ENCODE assay signal across 10 cellular contexts in the genomic region with DNA sequence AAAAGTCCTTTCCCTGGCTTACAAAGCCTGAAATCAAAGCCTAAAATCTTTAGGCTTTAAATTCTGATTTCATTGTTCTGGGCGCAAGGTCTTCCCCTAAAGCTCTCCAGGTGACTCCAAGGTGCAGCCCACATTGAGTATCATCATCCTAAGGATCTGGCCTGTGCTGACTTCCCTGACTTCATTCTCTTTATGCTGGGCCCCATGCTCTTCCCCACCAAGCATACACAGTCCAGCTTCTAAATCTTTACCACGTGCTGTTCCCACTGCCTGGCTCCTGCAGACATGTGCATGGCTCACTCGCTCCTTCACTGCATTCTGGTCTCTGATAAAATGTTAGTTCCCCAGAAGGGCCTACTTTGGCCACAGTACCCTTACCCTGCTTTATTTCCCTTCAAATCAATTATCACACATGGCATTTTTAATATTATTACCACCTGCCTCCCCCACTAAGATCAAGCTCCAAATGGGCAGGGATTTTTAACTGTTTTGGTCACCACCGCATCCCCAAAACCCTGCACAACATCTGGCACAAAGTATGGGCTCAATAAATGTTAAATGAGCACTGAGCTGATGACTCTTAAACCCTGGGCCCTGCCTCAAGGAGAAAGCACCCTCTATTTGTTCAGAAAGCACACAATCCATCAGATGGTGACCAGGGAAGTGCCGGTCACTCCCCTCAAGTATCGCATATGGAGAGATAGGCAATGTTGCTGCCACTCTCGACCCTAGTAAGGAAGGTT. TPM values are rescaled to one million over a fixed set of nuclear protein-coding genes. Genes with fewer than 3 reads are reported as not detected.
DNase-seq lines count a peak whose midpoint lies in the region; ATAC-seq and TF ChIP-seq lines count a peak whose summit lies in the region.
"Had no signal": no experiment of that assay in that cellular context is flagged by ENCODE, and none has a peak within 500 bp of the region (broad histone marks: within the 10 kb centered on the region; RNA-seq: fewer than 3 reads in every experiment).

No MANE protein-coding gene starts in this region.

- TF ChIP-seq POLR2A in IMR-90 (IDR thresholded peaks at IDR 0.05; ENCODE audit: low read depth, low read length) = no peak

- peaks cover 5% of the 10 kb centered on the region; the same call in 1 of the 2 replicates for H3K9me1 ChIP-seq in IMR-90 (ENCODE audit: insufficient read depth, low read length)

- no peaks in the 10 kb centered on the region for H3K27me3 Mint-ChIP-seq in CD4-positive, alpha-beta T cell
- H3K27me3 Mint-ChIP-seq in activated naive CD8-positive, alpha-beta T cell treated with anti-CD3 and anti-CD28 coated beads for 36 hours = no peaks in the 10 kb centered on the region
- H3K27me3 Mint-ChIP-seq in nephron progenitor cell (ENCODE audit: low read depth, poor library complexity) = peaks cover 3% of the 10 kb centered on the region

- peak overlapping the region; percentile 22; the same call in 1 of the 2 replicates for H3K9ac ChIP-seq in IMR-90 (ENCODE audit: low read depth, low read length)

- H3K36me3 ChIP-seq in IMR-90 (ENCODE audit: control insufficient read depth, insufficient read depth, low read length) = peaks cover 16% of the 10 kb centered on the region

- H3K4me3 Mint-ChIP-seq in CD4-positive, alpha-beta T cell = peak overlapping the region; percentile 27
- peak overlapping the region; percentile 37 for H3K4me3 Mint-ChIP-seq in activated naive CD8-positive, alpha-beta T cell treated with anti-CD3 and anti-CD28 coated beads for 36 hours
- H3K4me3 Mint-ChIP-seq in nephron progenitor cell = peak overlapping the region; percentile 1

- peaks cover 44% of the 10 kb centered on the region for H3K36me3 Mint-ChIP-seq in CD4-positive, alpha-beta T cell (ENCODE audit: low read depth)
- H3K36me3 Mint-ChIP-seq in activated naive CD8-positive, alpha-beta T cell treated with anti-CD3 and anti-CD28 coated beads for 36 hours = peaks cover 45% of the 10 kb centered on the region
- peaks cover 14% of the 10 kb centered on the region for H3K36me3 Mint-ChIP-seq in nephron progenitor cell (ENCODE audit: low read depth)

- dilution Hi-C loops in IMR-90 (cut with HindIII; ENCODE audit: low sequenced_read_pairs, unreplicated experiment) = no loop called here

- H3K4me3 ChIP-seq in IMR-90 (ENCODE audit: insufficient read depth, low read depth, low read length) = no peak overlapping the region

- no peak for TF ChIP-seq CTCF in CD4-positive, alpha-beta T cell (IDR thresholded peaks at IDR 0.05)
- TF ChIP-seq CTCF in IMR-90 (conservative IDR thresholded peaks at IDR 0.05; ENCODE audit: low read depth, low read length) (no peak), nephron progenitor cell (IDR thresholded peaks at IDR 0.05) (peak; percentile 3), omental fat pad (IDR thresholded peaks at IDR 0.05) (no peak)

- POLR2A ChIA-PET in CD4-positive, alpha-beta T cell (lab: Charles Lee) = interaction anchor here (1.9 kb wide), 1 partner anchor 9 kb away, joined by 14 read pairs; a partner anchor contains a TSS
- POLR2A ChIA-PET in IMR-90 (lab: Charles Lee; ENCODE audit: unreplicated experiment) = no interaction called here

- H3K27me3 ChIP-seq in CD4-positive, alpha-beta T cell (ENCODE audit: control insufficient read depth, insufficient read depth, low read length) = no peaks in the 10 kb centered on the region
- H3K27me3 ChIP-seq in IMR-90 (ENCODE audit: control insufficient read depth, insufficient read depth, low read length) = no peaks in the 10 kb centered on the region
- H3K27me3 ChIP-seq: pancreas had no signal

- no peak overlapping the region for H3K18ac ChIP-seq in IMR-90 (ENCODE audit: low read depth, low read length)

- peaks cover 63% of the 10 kb centered on the region for H3K4me1 Mint-ChIP-seq in CD4-positive, alpha-beta T cell (ENCODE audit: low read depth)
- H3K4me1 Mint-ChIP-seq in activated naive CD8-positive, alpha-beta T cell treated with anti-CD3 and anti-CD28 coated beads for 36 hours = peaks cover 38% of the 10 kb centered on the region
- H3K4me1 Mint-ChIP-seq in nephron progenitor cell = peaks cover 52% of the 10 kb centered on the region

- peaks cover 17 to 61% of the 10 kb centered on the region in 2 experiments for H3K79me1 ChIP-seq in IMR-90 (ENCODE audit: low read depth in 1 of 2, low read length in 2 of 2)

- no peak overlapping the region for H2AK5ac ChIP-seq in IMR-90 (ENCODE audit: low read depth, low read length)

- H3K27ac ChIP-seq in CD4-positive, alpha-beta T cell (ENCODE audit: low read depth, low read length) = no peak overlapping the region
- no peak overlapping the region for H3K27ac ChIP-seq in IMR-90 (ENCODE audit: insufficient read depth, low read length)
- H3K27ac ChIP-seq: pancreas, WERI-Rb-1 had no signal

- no TSS peak for BruUV-seq in IMR-90 (replicated peaks; lab: Mats Ljungman, UMichigan)

- H3K14ac ChIP-seq in IMR-90 (replicated peaks; ENCODE audit: low read depth, low read length) = no peak overlapping the region

- TF ChIP-seq RAD21 in IMR-90 (IDR thresholded peaks at IDR 0.05; ENCODE audit: low read length) = no peak

- H2BK5ac ChIP-seq in IMR-90 (ENCODE audit: low read depth, low read length, poor library complexity, severe bottlenecking) = no peak overlapping the region

- H2AFZ ChIP-seq in IMR-90 (replicated peaks; ENCODE audit: low read length, poor library complexity) = no peak overlapping the region

- H4K5ac ChIP-seq in IMR-90 (ENCODE audit: low read depth, low read length) = no peak overlapping the region; the same call in 1 of the 2 replicates

- 100% methylated on average over 1 of the region's 7 CpGs; no CpG with 5 or more reads in 1 of the 2 experiments for WGBS in IMR-90 (ENCODE audit: extremely low coverage in 2 of 2, insufficient read length in 1 of 2), 2 experiments

- DNase-seq in CD4-positive, alpha-beta T cell = no peak
- no peak for DNase-seq in IMR-90
- no peak for DNase-seq in activated naive CD8-positive, alpha-beta T cell treated with anti-CD3 and anti-CD28 coated beads for 36 hours
- no peak for DNase-seq in nephron progenitor cell
- DNase-seq in omental fat pad (ENCODE audit: low spot score) = no peak
- DNase-seq in NCI-H524 (lab: John Stamatoyannopoulos, UW) = no peak
- no peak for DNase-seq in NCI-H2081 treated with DMSO at 0.1 percent for 48 hours (lab: John Stamatoyannopoulos, UW)
- DNase-seq: pancreas, WERI-Rb-1 had no signal

- in situ Hi-C loops in IMR-90 (cut with MboI; ENCODE audit: low sequenced_read_pairs) = loop anchor here (5.0 to 25.0 kb wide), 3 partner anchors 51 to 406 kb away; a partner anchor contains a TSS

- CTCF ChIA-PET in CD4-positive, alpha-beta T cell (lab: Charles Lee) = interaction anchor here (0.7 to 5.1 kb wide), 7 partner anchors 7 to 127 kb away, joined by 3 to 75 read pairs (median 4); a partner anchor contains a TSS
- CTCF ChIA-PET in IMR-90 (lab: Yijun Ruan, JAX) = interaction anchor here (1.2 to 1.7 kb wide), 4 partner anchors 9 to 77 kb away, joined by 4 to 12 read pairs (median 6); a partner anchor contains a TSS

- no peak overlapping the region for H2BK15ac ChIP-seq in IMR-90 (ENCODE audit: low read depth, low read length)

- ATAC-seq in CD4-positive, alpha-beta T cell (ENCODE audit: poor library complexity) = no peak
- ATAC-seq in IMR-90 (ENCODE audit: low read depth) (no peak), GM18502 (IDR thresholded peaks at IDR 0.05; ENCODE audit: poor library complexity, unreplicated experiment) (no peak), omental fat pad (ENCODE audit: low FRiP score) (no peak)
- ATAC-seq: pancreas had no signal

- peaks cover 35% of the 10 kb centered on the region for H4K20me1 ChIP-seq in IMR-90 (ENCODE audit: insufficient read depth, low read length)

- intact Hi-C loops in CD4-positive, alpha-beta T cell (cut with DNase I, micrococcal nuclease) = loop anchor here in 1 of 2 experiments (10.0 kb wide), 1 partner anchor 288 kb away; no protein-coding TSS in a partner anchor
- intact Hi-C loops in IMR-90 (cut with micrococcal nuclease) = loop anchor here (2.0 to 10.0 kb wide), 2 partner anchors 248 to 398 kb away; a partner anchor contains a TSS

- no peak overlapping the region for H3K56ac ChIP-seq in IMR-90 (ENCODE audit: extremely low read depth, insufficient read depth, low read length)

- no peak overlapping the region; the same call in 1 of the 2 replicates for H3K4me2 ChIP-seq in IMR-90 (ENCODE audit: low read depth, low read length)

- H3K23ac ChIP-seq in IMR-90 (ENCODE audit: low read depth, low read length) = no peak overlapping the region

- H3K27ac Mint-ChIP-seq in CD4-positive, alpha-beta T cell = peak overlapping the region; percentile 57
- peak overlapping the region; percentile 55 for H3K27ac Mint-ChIP-seq in activated naive CD8-positive, alpha-beta T cell treated with anti-CD3 and anti-CD28 coated beads for 36 hours
- H3K27ac Mint-ChIP-seq in nephron progenitor cell = peak overlapping the region; percentile 15

- H2AK9ac ChIP-seq in IMR-90 (replicated peaks; ENCODE audit: low read depth, low read length, poor library complexity) = no peak overlapping the region

- H4K8ac ChIP-seq in IMR-90 (ENCODE audit: low read depth in 2 of 2, low read length in 2 of 2) = no peak overlapping the region

- no peak overlapping the region for H3K4ac ChIP-seq in IMR-90 (ENCODE audit: low read depth, low read length)

- no peaks in the 10 kb centered on the region for H3K9me3 ChIP-seq in CD4-positive, alpha-beta T cell (ENCODE audit: control insufficient read depth, low read length)
- H3K9me3 ChIP-seq in IMR-90 (ENCODE audit: control insufficient read depth, insufficient read depth, low read length) = no peaks in the 10 kb centered on the region
- H3K9me3 ChIP-seq: pancreas had no signal

- H3K4me1 ChIP-seq in IMR-90 (ENCODE audit: control insufficient read depth, insufficient read depth, low read length) = peaks cover 19% of the 10 kb centered on the region

- no peak overlapping the region for H2BK20ac ChIP-seq in IMR-90 (ENCODE audit: low read depth, low read length)

- H4K91ac ChIP-seq in IMR-90 (ENCODE audit: insufficient read depth, low read depth, low read length) = no peak overlapping the region

- no peaks in the 10 kb centered on the region for H3K9me3 Mint-ChIP-seq in CD4-positive, alpha-beta T cell
- no peaks in the 10 kb centered on the region for H3K9me3 Mint-ChIP-seq in activated naive CD8-positive, alpha-beta T cell treated with anti-CD3 and anti-CD28 coated beads for 36 hours
- no peaks in the 10 kb centered on the region for H3K9me3 Mint-ChIP-seq in nephron progenitor cell

- H2BK120ac ChIP-seq in IMR-90 (ENCODE audit: low read depth, low read length) = no peak overlapping the region

RNA-seq across cellular contexts. Expression of a gene that starts 3.3 kb away (rescaled TPM):
- 100 to 1,000 TPM; 267 to 287 TPM for total RNA-seq in CD4-positive, alpha-beta T cell
- total RNA-seq in IMR-90 (2012; rRNA removed) (211 and 259 TPM in 2 replicates), omental fat pad (100 to 1,000 TPM; 103 to 194 (median 125) TPM)
- 405 and 446 TPM in 2 replicates for polyA plus RNA-seq in IMR-90 (2012; rRNA removed)
- polyA plus RNA-seq in IMR-90 (2012; cell fraction: cytosol; rRNA removed) = 291 and 322 TPM in 2 replicates
- 96.8 and 135 TPM in 2 replicates for polyA plus RNA-seq in IMR-90 (2012; cell fraction: nucleus; rRNA removed; ENCODE audit: low replicate concordance)
- total RNA-seq in activated naive CD8-positive, alpha-beta T cell treated with anti-CD3 and anti-CD28 coated beads for 36 hours = 100 to 1,000 TPM; 925 to 936 TPM

RNA-seq across cellular contexts. Expression of a gene that starts 8.9 kb away (rescaled TPM):
- total RNA-seq in CD4-positive, alpha-beta T cell = 10 to 100 TPM; 18.9 to 19.4 TPM
- total RNA-seq in IMR-90 (2012; rRNA removed) (2.7 and 3.6 TPM in 2 replicates), omental fat pad (1 to 10 TPM; 4.6 to 9.9 (median 5.3) TPM)
- 10.2 and 11.4 TPM in 2 replicates for polyA plus RNA-seq in IMR-90 (2012; rRNA removed)
- 10.2 and 18.8 TPM in 2 replicates for polyA plus RNA-seq in IMR-90 (2012; cell fraction: cytosol; rRNA removed)
- 34.3 and 52.3 TPM in 2 replicates for polyA plus RNA-seq in IMR-90 (2012; cell fraction: nucleus; rRNA removed; ENCODE audit: low replicate concordance)
- total RNA-seq in activated naive CD8-positive, alpha-beta T cell treated with anti-CD3 and anti-CD28 coated beads for 36 hours = 1 to 10 TPM; 3.8 to 4.9 TPM
